16 cellular contexts compared by ENCODE assay signal in genomic region chr1:153643825-153644224, GRCh38. TPM values are rescaled to one million over a fixed set of nuclear protein-coding genes. Genes with fewer than 3 reads are reported as not detected.
DNase-seq lines count a peak whose midpoint lies in the region; ATAC-seq and TF ChIP-seq lines count a peak whose summit lies in the region.
"Had no signal": no experiment of that assay in that cellular context is flagged by ENCODE, and none has a peak within 500 bp of the region (broad histone marks: within the 10 kb centered on the region; RNA-seq: fewer than 3 reads in every experiment).

No MANE protein-coding gene starts in this region.

- POLR2A ChIA-PET in CD4-positive, alpha-beta memory T cell (lab: Charles Lee; ENCODE audit: partially characterized antibody): interaction anchor here (0.9 to 8.9 kb wide), 5 partner anchors 8 to 347 kb away, joined by 3 to 80 read pairs (median 3); partner anchors contain the start of genes CHTOP, ILF2, RPS27 and SNAPIN
- POLR2A ChIA-PET in activated B cell treated with CpG ODN at 0.5 μM for 24 hours (lab: Charles Lee): interaction anchor here (0.9 to 2.4 kb wide), 5 partner anchors 10 to 109 kb away, joined by 3 to 29 read pairs (median 5); partner anchors contain the start of genes CHTOP, S100A6 and SNAPIN

- H3K27me3 Mint-ChIP-seq in CD4-positive, alpha-beta memory T cell: no peaks in the 10 kb centered on the region
- H3K27me3 Mint-ChIP-seq in activated B cell treated with CpG ODN at 0.5 μM for 24 hours: no peaks in the 10 kb centered on the region
- H3K27me3 Mint-ChIP-seq in natural killer cell treated with Interleukin-12 subunit alpha and Interleukin-12 subunit beta and Interleukin-15 and Interleukin-18, amount 100 ng/mL, for 72 hours: no peaks in the 10 kb centered on the region
- H3K27me3 Mint-ChIP-seq: activated naive CD8-positive, alpha-beta T cell treated with anti-CD3 and anti-CD28 coated beads, Interleukin-2, amount 10 ng/mL, durations not matched to agents 7 days and 5 days had no signal

- H3K4me1 Mint-ChIP-seq in CD4-positive, alpha-beta memory T cell: peaks cover 37 to 70% (median 48%) of the 10 kb centered on the region in 4 donors
- H3K4me1 Mint-ChIP-seq in activated B cell treated with CpG ODN at 0.5 μM for 24 hours: peaks cover 11% of the 10 kb centered on the region
- H3K4me1 Mint-ChIP-seq in natural killer cell treated with Interleukin-12 subunit alpha and Interleukin-12 subunit beta and Interleukin-15 and Interleukin-18, amount 100 ng/mL, for 72 hours (ENCODE audit: low read depth in 2 of 2): peaks cover 42 to 51% of the 10 kb centered on the region in 2 donors

- DNase-seq in CD4-positive, alpha-beta memory T cell: no peak
- DNase-seq in activated B cell treated with CpG ODN at 0.5 μM for 24 hours: no peak
- DNase-seq in natural killer cell treated with Interleukin-12 subunit alpha and Interleukin-12 subunit beta and Interleukin-15 and Interleukin-18, amount 100 ng/mL, for 72 hours (ENCODE audit: low spot score): no peak
- DNase-seq in foreskin melanocyte: no peak
- DNase-seq in NCI-H774 (lab: John Stamatoyannopoulos, UW): no peak
- no peak for DNase-seq in NCI-H2081 treated with DMSO at 0.1 percent for 48 hours (lab: John Stamatoyannopoulos, UW)
- DNase-seq: activated naive CD8-positive, alpha-beta T cell treated with anti-CD3 and anti-CD28 coated beads, Interleukin-2, amount 10 ng/mL, durations not matched to agents 7 days and 5 days; BE2C; DMS79 treated with DMSO at 0.1 percent for 48 hours; H9; islet precursor cell; KBM-7; stimulated activated CD4-positive, alpha-beta T cell treated with anti-CD3 and anti-CD28 coated beads, Interleukin-2, amount 100 ng/mL, for 48 hours had no signal

- H3K27ac ChIP-seq in CD4-positive, alpha-beta memory T cell (ENCODE audit: low read depth, low read length): no peak overlapping the region
- H3K27ac ChIP-seq: SJSA1 had no signal

- H3K36me3 Mint-ChIP-seq in CD4-positive, alpha-beta memory T cell: peaks cover 44 to 80% of the 10 kb centered on the region in 2 donors
- H3K36me3 Mint-ChIP-seq in activated B cell treated with CpG ODN at 0.5 μM for 24 hours (ENCODE audit: low read depth): peaks cover 85% of the 10 kb centered on the region
- peaks cover 43% of the 10 kb centered on the region for H3K36me3 Mint-ChIP-seq in natural killer cell treated with Interleukin-12 subunit alpha and Interleukin-12 subunit beta and Interleukin-15 and Interleukin-18, amount 100 ng/mL, for 72 hours

- TF ChIP-seq CTCF in activated B cell treated with CpG ODN at 0.5 μM for 24 hours (IDR thresholded peaks at IDR 0.05): no peak

- H3K9me3 ChIP-seq in CD4-positive, alpha-beta memory T cell (ENCODE audit: control insufficient read depth in 1 of 2, low read length in 2 of 2): no peaks in the 10 kb centered on the region
- H3K9me3 ChIP-seq: BE2C, SJSA1 had no signal

- no peak for ATAC-seq in activated B cell treated with CpG ODN at 0.5 μM for 24 hours (ENCODE audit: low read depth)
- ATAC-seq in natural killer cell treated with Interleukin-12 subunit alpha and Interleukin-12 subunit beta and Interleukin-15 and Interleukin-18, amount 100 ng/mL, for 72 hours: no peak

- H3K9me3 Mint-ChIP-seq in CD4-positive, alpha-beta memory T cell: no peaks in the 10 kb centered on the region
- H3K9me3 Mint-ChIP-seq in activated B cell treated with CpG ODN at 0.5 μM for 24 hours: no peaks in the 10 kb centered on the region
- H3K9me3 Mint-ChIP-seq in natural killer cell treated with Interleukin-12 subunit alpha and Interleukin-12 subunit beta and Interleukin-15 and Interleukin-18, amount 100 ng/mL, for 72 hours: no peaks in the 10 kb centered on the region
- H3K9me3 Mint-ChIP-seq: activated naive CD8-positive, alpha-beta T cell treated with anti-CD3 and anti-CD28 coated beads, Interleukin-2, amount 10 ng/mL, durations not matched to agents 7 days and 5 days; H9 had no signal

- H3K27me3 ChIP-seq in CD4-positive, alpha-beta memory T cell (ENCODE audit: insufficient read depth, low read length): no peaks in the 10 kb centered on the region
- H3K27me3 ChIP-seq: BE2C, SJSA1 had no signal

- H3K27ac Mint-ChIP-seq in CD4-positive, alpha-beta memory T cell: peak overlapping the region in 6 of 7 donors; percentile 47 to 89 (median 73)
- H3K27ac Mint-ChIP-seq in activated B cell treated with CpG ODN at 0.5 μM for 24 hours: peak overlapping the region; percentile 46
- H3K27ac Mint-ChIP-seq in natural killer cell treated with Interleukin-12 subunit alpha and Interleukin-12 subunit beta and Interleukin-15 and Interleukin-18, amount 100 ng/mL, for 72 hours: peak overlapping the region; percentile 29 to 34
- H3K27ac Mint-ChIP-seq: activated naive CD8-positive, alpha-beta T cell treated with anti-CD3 and anti-CD28 coated beads, Interleukin-2, amount 10 ng/mL, durations not matched to agents 7 days and 5 days; H9 had no signal

- peaks cover 45% of the 10 kb centered on the region for H3K4me1 ChIP-seq in CD4-positive, alpha-beta memory T cell (ENCODE audit: insufficient read depth, low read length)
- H3K4me1 ChIP-seq: SJSA1 had no signal

- H3K4me3 ChIP-seq in CD4-positive, alpha-beta memory T cell (ENCODE audit: low read length in 2 of 2): no peak overlapping the region
- H3K4me3 ChIP-seq: SJSA1 had no signal

- CTCF ChIA-PET in CD4-positive, alpha-beta memory T cell (lab: Charles Lee; ENCODE audit: partially characterized antibody): no interaction called here
- CTCF ChIA-PET in activated B cell treated with CpG ODN at 0.5 μM for 24 hours (lab: Charles Lee): interaction anchor here (0.7 to 2.3 kb wide), 5 partner anchors 9 to 133 kb away, joined by 3 to 7 read pairs (median 3); no protein-coding TSS in a partner anchor

- intact Hi-C loops in CD4-positive, alpha-beta memory T cell (cut with micrococcal nuclease): no loop called here
- intact Hi-C loops in activated B cell treated with CpG ODN at 0.5 μM for 24 hours (cut with micrococcal nuclease): no loop called here

- peak overlapping the region in 1 of 8 donors; percentile 13 for H3K4me3 Mint-ChIP-seq in CD4-positive, alpha-beta memory T cell
- no peak overlapping the region for H3K4me3 Mint-ChIP-seq in activated B cell treated with CpG ODN at 0.5 μM for 24 hours
- H3K4me3 Mint-ChIP-seq in natural killer cell treated with Interleukin-12 subunit alpha and Interleukin-12 subunit beta and Interleukin-15 and Interleukin-18, amount 100 ng/mL, for 72 hours: no peak overlapping the region
- H3K4me3 Mint-ChIP-seq: activated naive CD8-positive, alpha-beta T cell treated with anti-CD3 and anti-CD28 coated beads, Interleukin-2, amount 10 ng/mL, durations not matched to agents 7 days and 5 days; H9 had no signal

- peaks cover 70% of the 10 kb centered on the region for H3K36me3 ChIP-seq in CD4-positive, alpha-beta memory T cell (ENCODE audit: insufficient read depth, low read length)

RNA-seq across cellular contexts. Expression of gene CHTOP, which starts 10.0 kb away (rescaled TPM):
- 100 to 1,000 TPM; 144 to 149 TPM for total RNA-seq in CD4-positive, alpha-beta memory T cell
- polyA plus RNA-seq in CD4-positive, alpha-beta memory T cell: 10 to 100 TPM; 42.2 to 75.5 TPM
- total RNA-seq in activated B cell treated with CpG ODN at 0.5 μM for 24 hours: 140 and 148 TPM in 2 replicates
- total RNA-seq in natural killer cell treated with Interleukin-12 subunit alpha and Interleukin-12 subunit beta and Interleukin-15 and Interleukin-18, amount 100 ng/mL, for 72 hours: 10 to 100 TPM; 82.1 to 96.8 TPM

RNA-seq across cellular contexts. Expression of gene SNAPIN, which starts 14.7 kb away (rescaled TPM):
- total RNA-seq in CD4-positive, alpha-beta memory T cell: 10 to 100 TPM; 26.4 to 28.2 TPM
- polyA plus RNA-seq in CD4-positive, alpha-beta memory T cell: 10 to 100 TPM; 74.4 to 85.6 TPM
- 50.4 and 51.5 TPM in 2 replicates for total RNA-seq in activated B cell treated with CpG ODN at 0.5 μM for 24 hours
- total RNA-seq in natural killer cell treated with Interleukin-12 subunit alpha and Interleukin-12 subunit beta and Interleukin-15 and Interleukin-18, amount 100 ng/mL, for 72 hours: 10 to 100 TPM; 23.9 to 42.5 TPM

RNA-seq across cellular contexts. Expression of gene S100A1, which starts 15.6 kb away (rescaled TPM):
- total RNA-seq in CD4-positive, alpha-beta memory T cell: not detected
- polyA plus RNA-seq in CD4-positive, alpha-beta memory T cell: not detected
- total RNA-seq in activated B cell treated with CpG ODN at 0.5 μM for 24 hours: 0.31 and 0.69 TPM in 2 replicates
- not detected for total RNA-seq in natural killer cell treated with Interleukin-12 subunit alpha and Interleukin-12 subunit beta and Interleukin-15 and Interleukin-18, amount 100 ng/mL, for 72 hours
- total RNA-seq: activated naive CD8-positive, alpha-beta T cell treated with anti-CD3 and anti-CD28 coated beads, Interleukin-2, amount 10 ng/mL, durations not matched to agents 7 days and 5 days; glomerular endothelial cell; H9; urinary bladder had no signal

RNA-seq across cellular contexts. Expression of gene S100A13, which starts 16.5 kb away (rescaled TPM):
- total RNA-seq in CD4-positive, alpha-beta memory T cell: 1 to 10 TPM; 4.3 to 5.2 TPM
- polyA plus RNA-seq in CD4-positive, alpha-beta memory T cell: under 1 TPM in 1 of 2 donors, not detected in 1; 0.56 TPM
- 16.2 and 17.6 TPM in 2 replicates for total RNA-seq in activated B cell treated with CpG ODN at 0.5 μM for 24 hours
- total RNA-seq in natural killer cell treated with Interleukin-12 subunit alpha and Interleukin-12 subunit beta and Interleukin-15 and Interleukin-18, amount 100 ng/mL, for 72 hours: 10 to 100 TPM in 1 of 2 donors, 1 to 10 TPM in 1; 5.0 to 10.3 TPM

RNA-seq across cellular contexts. Expression of gene ILF2, which starts 27.0 kb away (rescaled TPM):
- 10 to 100 TPM; 82.3 to 87.8 TPM for total RNA-seq in CD4-positive, alpha-beta memory T cell
- 100 to 1,000 TPM; 136 to 200 TPM for polyA plus RNA-seq in CD4-positive, alpha-beta memory T cell
- 182 and 191 TPM in 2 replicates for total RNA-seq in activated B cell treated with CpG ODN at 0.5 μM for 24 hours
- 100 to 1,000 TPM; 198 to 210 TPM for total RNA-seq in natural killer cell treated with Interleukin-12 subunit alpha and Interleukin-12 subunit beta and Interleukin-15 and Interleukin-18, amount 100 ng/mL, for 72 hours
